Comparison of ENCODE assay signal across 17 cellular contexts in genomic region chr3:188391597-188391996, GRCh38.
DNase-seq lines count a peak whose midpoint lies in the region; ATAC-seq and TF ChIP-seq lines count a peak whose summit lies in the region.
"Had no signal": no experiment of that assay in that cellular context is flagged by ENCODE, and none has a peak within 500 bp of the region (broad histone marks: within the 10 kb centered on the region; RNA-seq: fewer than 3 reads in every experiment).

No MANE protein-coding gene starts in this region.

- in situ Hi-C loops in GM13976 (cut with MboI; ENCODE audit: low sequenced_read_pairs, unreplicated experiment) = no loop called here

- no peak for ATAC-seq in stimulated activated naive CD8-positive, alpha-beta T cell treated with anti-CD3 and anti-CD28 coated beads, Interleukin-15, amount 100 ng/mL, for 72 hours
- no peak for ATAC-seq in naive B cell (ENCODE audit: low read depth in 2 of 2)

- H3K27ac Mint-ChIP-seq in stimulated activated naive CD8-positive, alpha-beta T cell treated with anti-CD3 and anti-CD28 coated beads, Interleukin-15, Interleukin-2, amounts not matched to agents 100 ng/mL and 50 ng/mL, for 24 hours = peak overlapping the region; percentile 65
- H3K27ac Mint-ChIP-seq in stimulated activated naive CD8-positive, alpha-beta T cell treated with anti-CD3 and anti-CD28 coated beads, Interleukin-15, amount 100 ng/mL, for 72 hours = peak overlapping the region in 1 of 2 donors; percentile 69
- H3K27ac Mint-ChIP-seq in activated T-helper 1 cell treated with anti-CD3 and anti-CD28 coated beads, Interleukin-12 subunit alpha, Interleukin-12 subunit beta, Interleukin-2, Interleukin-4 antibody, amounts not matched to agents 30 ng/mL and 10 ng/mL and 1 ng/mL, durations not matched to agents 14 hours and 24 hours and 36 hours = peak overlapping the region; percentile 8
- peak overlapping the region; percentile 98 to 99 (median 98) for H3K27ac Mint-ChIP-seq in naive B cell

- peaks cover 3% of the 10 kb centered on the region for H3K36me3 Mint-ChIP-seq in stimulated activated naive CD8-positive, alpha-beta T cell treated with anti-CD3 and anti-CD28 coated beads, Interleukin-15, Interleukin-2, amounts not matched to agents 100 ng/mL and 50 ng/mL, for 24 hours (ENCODE audit: low read depth)
- H3K36me3 Mint-ChIP-seq in activated T-helper 1 cell treated with anti-CD3 and anti-CD28 coated beads, Interleukin-12 subunit alpha, Interleukin-12 subunit beta, Interleukin-2, Interleukin-4 antibody, amounts not matched to agents 30 ng/mL and 10 ng/mL and 1 ng/mL, durations not matched to agents 14 hours and 24 hours and 36 hours (ENCODE audit: low read depth) = peaks cover 2% of the 10 kb centered on the region
- peaks cover 0 to 4% of the 10 kb centered on the region in 2 donors for H3K36me3 Mint-ChIP-seq in naive B cell

- H3K9me3 ChIP-seq in ascending aorta = no peaks in the 10 kb centered on the region
- H3K9me3 ChIP-seq: MG63, Peyer's patch had no signal

- H3K4me1 ChIP-seq in ascending aorta = peaks cover 0 to 48% of the 10 kb centered on the region in 2 donors

- H3K36me3 ChIP-seq in ascending aorta = no peaks in the 10 kb centered on the region
- H3K36me3 ChIP-seq: MG63, Peyer's patch had no signal

- no peak for DNase-seq in stimulated activated naive CD8-positive, alpha-beta T cell treated with anti-CD3 and anti-CD28 coated beads, Interleukin-15, amount 100 ng/mL, for 72 hours
- DNase-seq in activated T-helper 1 cell treated with anti-CD3 and anti-CD28 coated beads, Interleukin-12 subunit alpha, Interleukin-12 subunit beta, Interleukin-2, Interleukin-4 antibody, amounts not matched to agents 30 ng/mL and 10 ng/mL and 1 ng/mL, durations not matched to agents 14 hours and 24 hours and 36 hours (ENCODE audit: low spot score) = no peak
- DNase-seq in naive B cell (no peak), NCI-H2171 treated with DMSO at 0.1 percent for 48 hours (lab: John Stamatoyannopoulos, UW) (no peak), GM13976 (ENCODE audit: low spot score) (no peak), ascending aorta (ENCODE audit: low spot score in 2 of 2) (no peak)
- DNase-seq: CD8-positive, alpha-beta memory T cell; H7; KG1; MG63; NCI-H1105; NCI-H187 treated with DMSO at 0.1 percent for 48 hours; NCI-H446 treated with DMSO at 0.1 percent for 48 hours; NCI-H748 treated with DMSO at 0.1 percent for 48 hours; Peyer's patch; SIG-M5 had no signal

- no peak overlapping the region for H3K27ac ChIP-seq in ascending aorta

- H3K27me3 ChIP-seq in ascending aorta = no peaks in the 10 kb centered on the region
- H3K27me3 ChIP-seq: MG63, Peyer's patch had no signal

- H3K9me3 Mint-ChIP-seq in stimulated activated naive CD8-positive, alpha-beta T cell treated with anti-CD3 and anti-CD28 coated beads, Interleukin-15, Interleukin-2, amounts not matched to agents 100 ng/mL and 50 ng/mL, for 24 hours = no peaks in the 10 kb centered on the region
- no peaks in the 10 kb centered on the region for H3K9me3 Mint-ChIP-seq in stimulated activated naive CD8-positive, alpha-beta T cell treated with anti-CD3 and anti-CD28 coated beads, Interleukin-15, amount 100 ng/mL, for 72 hours
- H3K9me3 Mint-ChIP-seq in activated T-helper 1 cell treated with anti-CD3 and anti-CD28 coated beads, Interleukin-12 subunit alpha, Interleukin-12 subunit beta, Interleukin-2, Interleukin-4 antibody, amounts not matched to agents 30 ng/mL and 10 ng/mL and 1 ng/mL, durations not matched to agents 14 hours and 24 hours and 36 hours = no peaks in the 10 kb centered on the region
- H3K9me3 Mint-ChIP-seq in naive B cell = peaks cover 0 to 2% (median 0%) of the 10 kb centered on the region in 7 donors
- H3K9me3 Mint-ChIP-seq: CD8-positive, alpha-beta memory T cell had no signal

- H3K27me3 Mint-ChIP-seq in stimulated activated naive CD8-positive, alpha-beta T cell treated with anti-CD3 and anti-CD28 coated beads, Interleukin-15, Interleukin-2, amounts not matched to agents 100 ng/mL and 50 ng/mL, for 24 hours = no peaks in the 10 kb centered on the region
- H3K27me3 Mint-ChIP-seq in stimulated activated naive CD8-positive, alpha-beta T cell treated with anti-CD3 and anti-CD28 coated beads, Interleukin-15, amount 100 ng/mL, for 72 hours = no peaks in the 10 kb centered on the region
- no peaks in the 10 kb centered on the region for H3K27me3 Mint-ChIP-seq in activated T-helper 1 cell treated with anti-CD3 and anti-CD28 coated beads, Interleukin-12 subunit alpha, Interleukin-12 subunit beta, Interleukin-2, Interleukin-4 antibody, amounts not matched to agents 30 ng/mL and 10 ng/mL and 1 ng/mL, durations not matched to agents 14 hours and 24 hours and 36 hours (ENCODE audit: insufficient read depth)
- H3K27me3 Mint-ChIP-seq in naive B cell = no peaks in the 10 kb centered on the region
- H3K27me3 Mint-ChIP-seq: CD8-positive, alpha-beta memory T cell had no signal

- TF ChIP-seq CTCF in GM13976 (IDR thresholded peaks at IDR 0.05; ENCODE audit: borderline replicate concordance, control extremely low read depth, extremely low read depth, insufficient read depth, missing control alignments) (no peak), ascending aorta (IDR thresholded peaks at IDR 0.05) (no peak)

- H3K4me3 Mint-ChIP-seq in stimulated activated naive CD8-positive, alpha-beta T cell treated with anti-CD3 and anti-CD28 coated beads, Interleukin-15, Interleukin-2, amounts not matched to agents 100 ng/mL and 50 ng/mL, for 24 hours = no peak overlapping the region
- no peak overlapping the region for H3K4me3 Mint-ChIP-seq in stimulated activated naive CD8-positive, alpha-beta T cell treated with anti-CD3 and anti-CD28 coated beads, Interleukin-15, amount 100 ng/mL, for 72 hours
- no peak overlapping the region for H3K4me3 Mint-ChIP-seq in activated T-helper 1 cell treated with anti-CD3 and anti-CD28 coated beads, Interleukin-12 subunit alpha, Interleukin-12 subunit beta, Interleukin-2, Interleukin-4 antibody, amounts not matched to agents 30 ng/mL and 10 ng/mL and 1 ng/mL, durations not matched to agents 14 hours and 24 hours and 36 hours
- peak overlapping the region in 3 of 8 donors; percentile 74 to 85 (median 80) for H3K4me3 Mint-ChIP-seq in naive B cell
- H3K4me3 Mint-ChIP-seq: CD8-positive, alpha-beta memory T cell had no signal

- no peak overlapping the region for H3K4me3 ChIP-seq in ascending aorta
- H3K4me3 ChIP-seq: MG63, Peyer's patch had no signal

- peaks cover 51% of the 10 kb centered on the region for H3K4me1 Mint-ChIP-seq in stimulated activated naive CD8-positive, alpha-beta T cell treated with anti-CD3 and anti-CD28 coated beads, Interleukin-15, Interleukin-2, amounts not matched to agents 100 ng/mL and 50 ng/mL, for 24 hours (ENCODE audit: low read depth)
- peaks cover 45% of the 10 kb centered on the region for H3K4me1 Mint-ChIP-seq in stimulated activated naive CD8-positive, alpha-beta T cell treated with anti-CD3 and anti-CD28 coated beads, Interleukin-15, amount 100 ng/mL, for 72 hours
- H3K4me1 Mint-ChIP-seq in activated T-helper 1 cell treated with anti-CD3 and anti-CD28 coated beads, Interleukin-12 subunit alpha, Interleukin-12 subunit beta, Interleukin-2, Interleukin-4 antibody, amounts not matched to agents 30 ng/mL and 10 ng/mL and 1 ng/mL, durations not matched to agents 14 hours and 24 hours and 36 hours (ENCODE audit: low read depth) = peaks cover 31% of the 10 kb centered on the region
- peaks cover 43 to 62% (median 52%) of the 10 kb centered on the region in 3 donors for H3K4me1 Mint-ChIP-seq in naive B cell

- intact Hi-C loops in activated T-helper 1 cell treated with anti-CD3 and anti-CD28 coated beads, Interleukin-12 subunit alpha, Interleukin-12 subunit beta, Interleukin-2, Interleukin-4 antibody, amounts not matched to agents 30 ng/mL and 10 ng/mL and 1 ng/mL, durations not matched to agents 14 hours and 24 hours and 36 hours (cut with micrococcal nuclease) = loop anchor here (2.0 kb wide), 2 partner anchors 361 to 523 kb away; no protein-coding TSS in a partner anchor
- intact Hi-C loops in ascending aorta (cut with DNase I) = no loop called here
